Comparison of ENCODE assay signal across 38 cellular contexts in genomic region chr1:87965193-87965592, GRCh38.
"Had no signal": no experiment of that assay in that cellular context is flagged by ENCODE, and none has a peak within 500 bp of the region (broad histone marks: within the 10 kb centered on the region; RNA-seq: fewer than 3 reads in every experiment).

No MANE protein-coding gene starts in this region.

- H3K36me3 ChIP-seq: adrenal gland, ascending aorta, brain microvascular endothelial cell, breast epithelium, cardiac muscle cell had no signal

- H3K27me3 ChIP-seq: adrenal gland, ascending aorta, body of pancreas, brain microvascular endothelial cell, breast epithelium, cardiac muscle cell had no signal

- H3K27ac Mint-ChIP-seq: activated naive CD4-positive, alpha-beta T cell treated with anti-CD3 and anti-CD28 coated beads for 36 hours; activated naive CD4-positive, alpha-beta T cell treated with anti-CD3 and anti-CD28 coated beads, Interleukin-2, amount 10 ng/mL, durations not matched to agents 7 days and 5 days; activated naive CD4-positive, alpha-beta T cell treated with anti-CD3 and anti-CD28 coated beads, Interleukin-2, amount 50 U/mL, for 24 hours; activated naive CD4-positive, alpha-beta T cell treated with anti-CD3 and anti-CD28 coated beads, Interleukin-2, amount 50 U/mL, for 72 hours; activated naive CD8-positive, alpha-beta T cell; activated naive CD8-positive, alpha-beta T cell treated with anti-CD3 and anti-CD28 coated beads for 36 hours; activated naive CD8-positive, alpha-beta T cell treated with anti-CD3 and anti-CD28 coated beads, Interleukin-2, amount 10 ng/mL, durations not matched to agents 7 days and 5 days; activated naive CD8-positive, alpha-beta T cell treated with anti-CD3 and anti-CD28 coated beads, Interleukin-2, amount 50 U/mL, for 24 hours; activated T-cell treated with anti-CD3 and anti-CD28 coated beads, Interleukin-2, amount 50 U/mL, for 24 hours; activated T-cell treated with anti-CD3 and anti-CD28 coated beads, Interleukin-2, amount 50 U/mL, for 72 hours; activated T-helper 1 cell treated with anti-CD3 and anti-CD28 coated beads, Interleukin-12 subunit alpha, Interleukin-12 subunit beta, Interleukin-2, Interleukin-4 antibody, amounts not matched to agents 30 ng/mL and 10 ng/mL and 1 ng/mL, durations not matched to agents 14 hours and 24 hours and 36 hours; activated T-helper 17 cell treated with anti-CD3 and anti-CD28 coated beads, Interleukin-2, amount 50 U/mL, for 72 hours; activated T-helper 2 cell treated with anti-CD3 and anti-CD28 coated beads, Interferon-gamma antibody, Interleukin-2, Interleukin-4, amounts not matched to agents 10 μg/mL and 5 μg/mL and 100 μg/mL, durations not matched to agents 14 hours and 24 hours and 36 hours; brain had no signal

- DNase-seq: activated effector memory CD4-positive, alpha-beta T cell treated with anti-CD3 and anti-CD28 coated beads, Interleukin-2, amount 50 U/mL, for 16 hours; activated effector memory CD4-positive, alpha-beta T cell treated with Interleukin-2 at 50 U/mL for 16 hours; activated gamma-delta T cell; activated gamma-delta T cell treated with Interleukin-2 at 50 U/mL for 16 hours; activated naive CD4-positive, alpha-beta T cell; activated naive CD4-positive, alpha-beta T cell treated with anti-CD3 and anti-CD28 coated beads for 36 hours; activated naive CD4-positive, alpha-beta T cell treated with anti-CD3 and anti-CD28 coated beads, Interleukin-2, amount 10 ng/mL, durations not matched to agents 7 days and 5 days; activated naive CD4-positive, alpha-beta T cell treated with anti-CD3 and anti-CD28 coated beads, Interleukin-2, amount 50 U/mL, for 16 hours; activated naive CD4-positive, alpha-beta T cell treated with Interleukin-2 at 50 U/mL for 16 hours; activated naive CD8-positive, alpha-beta T cell treated with anti-CD3 and anti-CD28 coated beads for 36 hours; activated naive CD8-positive, alpha-beta T cell treated with anti-CD3 and anti-CD28 coated beads, Interleukin-2, amount 10 ng/mL, durations not matched to agents 7 days and 5 days; activated naive CD8-positive, alpha-beta T cell treated with anti-CD3 and anti-CD28 coated beads, Interleukin-2, amount 50 U/mL, for 24 hours; activated T-cell treated with anti-CD3 and anti-CD28 coated beads, Interleukin-2, amount 50 U/mL, for 1 hour; activated T-cell treated with anti-CD3 and anti-CD28 coated beads, Interleukin-2, amount 50 U/mL, for 24 hours; activated T-cell treated with anti-CD3 and anti-CD28 coated beads, Interleukin-2, amount 50 U/mL, for 4 hours; activated T-cell treated with anti-CD3 and anti-CD28 coated beads, Interleukin-2, amount 50 U/mL, for 48 hours; activated T-cell treated with anti-CD3 and anti-CD28 coated beads, Interleukin-2, amount 50 U/mL, for 72 hours; adrenal gland; amniotic stem cell; amygdala; anterior cingulate cortex; aorta; body of pancreas; brain microvascular endothelial cell; caudate nucleus; central memory CD4-positive, alpha-beta T cell; cerebellar nuclear complex had no signal

- H3K4me1 Mint-ChIP-seq: activated naive CD4-positive, alpha-beta T cell treated with anti-CD3 and anti-CD28 coated beads, Interleukin-2, amount 10 ng/mL, durations not matched to agents 7 days and 5 days; activated naive CD4-positive, alpha-beta T cell treated with anti-CD3 and anti-CD28 coated beads, Interleukin-2, amount 50 U/mL, for 24 hours; activated naive CD8-positive, alpha-beta T cell treated with anti-CD3 and anti-CD28 coated beads for 36 hours; activated naive CD8-positive, alpha-beta T cell treated with anti-CD3 and anti-CD28 coated beads, Interleukin-2, amount 10 ng/mL, durations not matched to agents 7 days and 5 days; activated naive CD8-positive, alpha-beta T cell treated with anti-CD3 and anti-CD28 coated beads, Interleukin-2, amount 50 U/mL, for 24 hours; activated T-helper 17 cell treated with anti-CD3 and anti-CD28 coated beads, Interleukin-2, amount 50 U/mL, for 72 hours; central memory CD8-positive, alpha-beta T cell had no signal

- H3K9me3 Mint-ChIP-seq: activated naive CD4-positive, alpha-beta T cell treated with anti-CD3 and anti-CD28 coated beads for 36 hours; activated naive CD4-positive, alpha-beta T cell treated with anti-CD3 and anti-CD28 coated beads, Interleukin-2, amount 10 ng/mL, durations not matched to agents 7 days and 5 days; activated naive CD4-positive, alpha-beta T cell treated with anti-CD3 and anti-CD28 coated beads, Interleukin-2, amount 50 U/mL, for 24 hours; activated naive CD4-positive, alpha-beta T cell treated with anti-CD3 and anti-CD28 coated beads, Interleukin-2, amount 50 U/mL, for 72 hours; activated naive CD8-positive, alpha-beta T cell treated with anti-CD3 and anti-CD28 coated beads for 36 hours; activated naive CD8-positive, alpha-beta T cell treated with anti-CD3 and anti-CD28 coated beads, Interleukin-2, amount 10 ng/mL, durations not matched to agents 7 days and 5 days; activated naive CD8-positive, alpha-beta T cell treated with anti-CD3 and anti-CD28 coated beads, Interleukin-2, amount 50 U/mL, for 24 hours; activated T-cell treated with anti-CD3 and anti-CD28 coated beads, Interleukin-2, amount 50 U/mL, for 24 hours; activated T-cell treated with anti-CD3 and anti-CD28 coated beads, Interleukin-2, amount 50 U/mL, for 4 hours; activated T-cell treated with anti-CD3 and anti-CD28 coated beads, Interleukin-2, amount 50 U/mL, for 72 hours; activated T-helper 1 cell treated with anti-CD3 and anti-CD28 coated beads, Interleukin-12 subunit alpha, Interleukin-12 subunit beta, Interleukin-2, Interleukin-4 antibody, amounts not matched to agents 30 ng/mL and 10 ng/mL and 1 ng/mL, durations not matched to agents 14 hours and 24 hours and 36 hours; activated T-helper 17 cell treated with anti-CD3 and anti-CD28 coated beads, Interleukin-2, amount 50 U/mL, for 72 hours; activated T-helper 2 cell treated with anti-CD3 and anti-CD28 coated beads, Interferon-gamma antibody, Interleukin-2, Interleukin-4, amounts not matched to agents 10 μg/mL and 5 μg/mL and 100 μg/mL, durations not matched to agents 14 hours and 24 hours and 36 hours; central memory CD8-positive, alpha-beta T cell had no signal

- H3K4me1 ChIP-seq: adrenal gland, body of pancreas had no signal

- H3K27ac ChIP-seq: adrenal gland, ascending aorta, body of pancreas, brain microvascular endothelial cell, breast epithelium, cardiac muscle cell had no signal

- H3K9me3 ChIP-seq: adrenal gland, ascending aorta, body of pancreas, breast epithelium had no signal

- H3K4me3 ChIP-seq: adrenal gland, ascending aorta, body of pancreas, breast epithelium, cardiac muscle cell had no signal

- H3K4me3 Mint-ChIP-seq: activated naive CD4-positive, alpha-beta T cell treated with anti-CD3 and anti-CD28 coated beads for 36 hours; activated naive CD4-positive, alpha-beta T cell treated with anti-CD3 and anti-CD28 coated beads, Interleukin-2, amount 10 ng/mL, durations not matched to agents 7 days and 5 days; activated naive CD4-positive, alpha-beta T cell treated with anti-CD3 and anti-CD28 coated beads, Interleukin-2, amount 50 U/mL, for 24 hours; activated naive CD8-positive, alpha-beta T cell; activated naive CD8-positive, alpha-beta T cell treated with anti-CD3 and anti-CD28 coated beads for 36 hours; activated naive CD8-positive, alpha-beta T cell treated with anti-CD3 and anti-CD28 coated beads, Interleukin-2, amount 10 ng/mL, durations not matched to agents 7 days and 5 days; activated naive CD8-positive, alpha-beta T cell treated with anti-CD3 and anti-CD28 coated beads, Interleukin-2, amount 50 U/mL, for 24 hours; activated T-cell treated with anti-CD3 and anti-CD28 coated beads, Interleukin-2, amount 50 U/mL, for 24 hours; activated T-cell treated with anti-CD3 and anti-CD28 coated beads, Interleukin-2, amount 50 U/mL, for 4 hours; activated T-cell treated with anti-CD3 and anti-CD28 coated beads, Interleukin-2, amount 50 U/mL, for 72 hours; activated T-helper 1 cell treated with anti-CD3 and anti-CD28 coated beads, Interleukin-12 subunit alpha, Interleukin-12 subunit beta, Interleukin-2, Interleukin-4 antibody, amounts not matched to agents 30 ng/mL and 10 ng/mL and 1 ng/mL, durations not matched to agents 14 hours and 24 hours and 36 hours; activated T-helper 17 cell treated with anti-CD3 and anti-CD28 coated beads, Interleukin-2, amount 50 U/mL, for 72 hours; brain; central memory CD8-positive, alpha-beta T cell had no signal

- H3K36me3 Mint-ChIP-seq: activated naive CD4-positive, alpha-beta T cell treated with anti-CD3 and anti-CD28 coated beads, Interleukin-2, amount 10 ng/mL, durations not matched to agents 7 days and 5 days; activated naive CD4-positive, alpha-beta T cell treated with anti-CD3 and anti-CD28 coated beads, Interleukin-2, amount 50 U/mL, for 24 hours; activated naive CD4-positive, alpha-beta T cell treated with anti-CD3 and anti-CD28 coated beads, Interleukin-2, amount 50 U/mL, for 72 hours; activated naive CD8-positive, alpha-beta T cell; activated naive CD8-positive, alpha-beta T cell treated with anti-CD3 and anti-CD28 coated beads for 36 hours; activated naive CD8-positive, alpha-beta T cell treated with anti-CD3 and anti-CD28 coated beads, Interleukin-2, amount 10 ng/mL, durations not matched to agents 7 days and 5 days; brain had no signal

- ATAC-seq: activated naive CD4-positive, alpha-beta T cell treated with anti-CD3 and anti-CD28 coated beads, Interleukin-2, amount 50 U/mL, for 72 hours; activated naive CD8-positive, alpha-beta T cell treated with anti-CD3 and anti-CD28 coated beads, Interleukin-2, amount 50 U/mL, for 24 hours; activated T-cell treated with anti-CD3 and anti-CD28 coated beads, Interleukin-2, amount 50 U/mL, for 4 hours; activated T-cell treated with anti-CD3 and anti-CD28 coated beads, Interleukin-2, amount 50 U/mL, for 72 hours; activated T-helper 17 cell treated with anti-CD3 and anti-CD28 coated beads, Interleukin-2, amount 50 U/mL, for 72 hours; body of pancreas had no signal

- H3K27me3 Mint-ChIP-seq: activated naive CD4-positive, alpha-beta T cell treated with anti-CD3 and anti-CD28 coated beads, Interleukin-2, amount 10 ng/mL, durations not matched to agents 7 days and 5 days; activated naive CD8-positive, alpha-beta T cell treated with anti-CD3 and anti-CD28 coated beads for 36 hours; activated T-helper 17 cell treated with anti-CD3 and anti-CD28 coated beads, Interleukin-2, amount 50 U/mL, for 72 hours; brain had no signal
